Comparison of ENCODE assay signal across 8 cellular contexts in genomic region chr11:64801591-64802369, GRCh38. TPM values are rescaled to one million over a fixed set of nuclear protein-coding genes. Genes with fewer than 3 reads are reported as not detected.
DNase-seq lines count a peak whose midpoint lies in the region; ATAC-seq, FAIRE-seq and TF ChIP-seq lines count a peak whose summit lies in the region.

No MANE protein-coding gene starts in this region.

- no peak for FAIRE-seq in kidney (lab: Jason Lieb, UNC)

- ATAC-seq in activated CD8-positive, alpha-beta T cell treated with anti-CD3 and anti-CD28 coated beads for 36 hours, result no peak

- H3K4me3 Mint-ChIP-seq in T-helper 1 cell treated with Interleukin-12 subunit alpha and Interleukin-12 subunit beta and Interleukin-4 antibody, amounts not matched to agents 30 μg/mL and 1 μg/mL, for 36 hours, result peak overlapping the region; percentile 77
- peak overlapping the region; percentile 79 for H3K4me3 Mint-ChIP-seq in activated CD8-positive, alpha-beta T cell treated with anti-CD3 and anti-CD28 coated beads for 36 hours

- DNase-seq in T-helper 1 cell (no peak), kidney (peak; percentile 75), suprapubic skin (ENCODE audit: low spot score in 2 of 2) (peak in 1 of 2 donors; percentile 68), NCI-H146 (lab: John Stamatoyannopoulos, UW) (no peak), GM03348 (ENCODE audit: low spot score) (no peak), hippocampal formation (lab: John Stamatoyannopoulos, UW) (no peak)
- no peak for DNase-seq in activated CD8-positive, alpha-beta T cell treated with anti-CD3 and anti-CD28 coated beads for 36 hours

- TF ChIP-seq CTCF in activated CD8-positive, alpha-beta T cell treated with anti-CD3 and anti-CD28 coated beads for 36 hours (IDR thresholded peaks at IDR 0.05), result no peak
- TF ChIP-seq CTCF in kidney (IDR thresholded peaks at IDR 0.05; ENCODE audit: borderline replicate concordance, extremely low read depth, insufficient read depth), result no peak
- no peak for TF ChIP-seq CTCF in suprapubic skin (IDR thresholded peaks at IDR 0.05)

- no peaks in the 10 kb centered on the region for H3K9me3 Mint-ChIP-seq in T-helper 1 cell treated with Interleukin-12 subunit alpha and Interleukin-12 subunit beta and Interleukin-4 antibody, amounts not matched to agents 30 μg/mL and 1 μg/mL, for 36 hours
- H3K9me3 Mint-ChIP-seq in activated CD8-positive, alpha-beta T cell treated with anti-CD3 and anti-CD28 coated beads for 36 hours, result no peaks in the 10 kb centered on the region

- 59% methylated on average over 11 of the region's 13 CpGs for WGBS in suprapubic skin

- peaks cover 13% of the 10 kb centered on the region for H3K4me1 Mint-ChIP-seq in T-helper 1 cell treated with Interleukin-12 subunit alpha and Interleukin-12 subunit beta and Interleukin-4 antibody, amounts not matched to agents 30 μg/mL and 1 μg/mL, for 36 hours (ENCODE audit: low read depth)
- peaks cover 28% of the 10 kb centered on the region for H3K4me1 Mint-ChIP-seq in activated CD8-positive, alpha-beta T cell treated with anti-CD3 and anti-CD28 coated beads for 36 hours (ENCODE audit: low read depth)

- intact Hi-C loops in activated CD8-positive, alpha-beta T cell treated with anti-CD3 and anti-CD28 coated beads for 36 hours (cut with micrococcal nuclease), result no loop called here
- intact Hi-C loops in kidney (cut with DNase I), result no loop called here

- no peaks in the 10 kb centered on the region for H3K9me3 ChIP-seq in kidney (ENCODE audit: control insufficient read depth in 1 of 2, low read length in 2 of 2)
- no peaks in the 10 kb centered on the region for H3K9me3 ChIP-seq in suprapubic skin

- H3K36me3 Mint-ChIP-seq in T-helper 1 cell treated with Interleukin-12 subunit alpha and Interleukin-12 subunit beta and Interleukin-4 antibody, amounts not matched to agents 30 μg/mL and 1 μg/mL, for 36 hours (ENCODE audit: low read depth), result peaks cover 11% of the 10 kb centered on the region
- peaks cover 12% of the 10 kb centered on the region for H3K36me3 Mint-ChIP-seq in activated CD8-positive, alpha-beta T cell treated with anti-CD3 and anti-CD28 coated beads for 36 hours (ENCODE audit: low read depth)

- H3K27ac Mint-ChIP-seq in T-helper 1 cell treated with Interleukin-12 subunit alpha and Interleukin-12 subunit beta and Interleukin-4 antibody, amounts not matched to agents 30 μg/mL and 1 μg/mL, for 36 hours, result peak overlapping the region; percentile 52
- peak overlapping the region; percentile 83 for H3K27ac Mint-ChIP-seq in activated CD8-positive, alpha-beta T cell treated with anti-CD3 and anti-CD28 coated beads for 36 hours

- peaks cover 3 to 6% of the 10 kb centered on the region in 2 donors for H3K36me3 ChIP-seq in kidney (ENCODE audit: control insufficient read depth in 1 of 2, insufficient read depth in 2 of 2, low read length in 2 of 2)
- peaks cover 17% of the 10 kb centered on the region for H3K36me3 ChIP-seq in suprapubic skin

- H3K4me3 ChIP-seq in kidney (ENCODE audit: low read length in 2 of 2), result peak overlapping the region in 1 of 2 donors; percentile 52
- H3K4me3 ChIP-seq in suprapubic skin, result peak overlapping the region; percentile 66

- no peak for TF ChIP-seq EP300 in suprapubic skin (IDR thresholded peaks at IDR 0.05)

- CTCF ChIA-PET in activated CD8-positive, alpha-beta T cell treated with anti-CD3 and anti-CD28 coated beads for 36 hours (lab: Charles Lee), result interaction anchor here (4.5 kb wide), 1 partner anchor 14 kb away, joined by 17 read pairs; no protein-coding TSS in a partner anchor

- H3K27me3 Mint-ChIP-seq in T-helper 1 cell treated with Interleukin-12 subunit alpha and Interleukin-12 subunit beta and Interleukin-4 antibody, amounts not matched to agents 30 μg/mL and 1 μg/mL, for 36 hours (ENCODE audit: low read depth), result no peaks in the 10 kb centered on the region
- H3K27me3 Mint-ChIP-seq in activated CD8-positive, alpha-beta T cell treated with anti-CD3 and anti-CD28 coated beads for 36 hours, result no peaks in the 10 kb centered on the region

- H3K4me1 ChIP-seq in kidney (ENCODE audit: control insufficient read depth in 1 of 2, insufficient read depth in 1 of 2, low read depth in 1 of 2, low read length in 2 of 2), result peaks cover 9 to 12% of the 10 kb centered on the region in 2 donors
- peaks cover 26% of the 10 kb centered on the region for H3K4me1 ChIP-seq in suprapubic skin

- POLR2A ChIA-PET in activated CD8-positive, alpha-beta T cell treated with anti-CD3 and anti-CD28 coated beads for 36 hours (lab: Charles Lee), result interaction anchor here (0.6 to 2.6 kb wide), 5 partner anchors 9 to 27 kb away, joined by 3 to 7 read pairs (median 3); partner anchors contain the start of gene MEN1

- no peaks in the 10 kb centered on the region for H3K27me3 ChIP-seq in suprapubic skin

- peak overlapping the region in 1 of 2 donors; percentile 12 for H3K9ac ChIP-seq in kidney (ENCODE audit: low read length in 2 of 2)

- peak overlapping the region in 1 of 2 donors; percentile 42 for H3K27ac ChIP-seq in kidney (ENCODE audit: low read depth in 2 of 2, low read length in 2 of 2)
- H3K27ac ChIP-seq in suprapubic skin, result no peak overlapping the region

- no peak for TF ChIP-seq POLR2A in suprapubic skin (IDR thresholded peaks at IDR 0.05)

RNA-seq across cellular contexts. Expression of gene MAP4K2, which starts 1.2 kb away (rescaled TPM):
- total RNA-seq in activated CD8-positive, alpha-beta T cell treated with anti-CD3 and anti-CD28 coated beads for 36 hours, result 10 to 100 TPM; 56.4 to 58.0 TPM
- total RNA-seq in kidney (12.5 TPM), suprapubic skin (10 to 100 TPM; 13.6 to 20.4 (median 15.3) TPM)
- 15.4 TPM for polyA plus RNA-seq in kidney (ENCODE audit: insufficient read depth, low read depth, low replicate concordance)

RNA-seq across cellular contexts. Expression of gene MEN1, which starts 8.6 kb away (rescaled TPM):
- 10 to 100 TPM; 25.8 to 29.0 TPM for total RNA-seq in activated CD8-positive, alpha-beta T cell treated with anti-CD3 and anti-CD28 coated beads for 36 hours
- total RNA-seq in kidney (20.9 TPM), suprapubic skin (10 to 100 TPM; 26.9 to 46.6 (median 36.1) TPM)
- 24.0 TPM for polyA plus RNA-seq in kidney (ENCODE audit: insufficient read depth, low read depth, low replicate concordance)

RNA-seq across cellular contexts. Expression of gene SF1, which starts 23.4 kb away (rescaled TPM):
- total RNA-seq in activated CD8-positive, alpha-beta T cell treated with anti-CD3 and anti-CD28 coated beads for 36 hours, result 100 to 1,000 TPM; 325 to 342 TPM
- total RNA-seq in kidney (320 TPM), suprapubic skin (100 to 1,000 TPM; 270 to 559 (median 373) TPM)
- polyA plus RNA-seq in kidney (ENCODE audit: insufficient read depth, low read depth, low replicate concordance), result 87.5 TPM

RNA-seq across cellular contexts. Expression of gene PYGM, which starts 42.0 kb away (rescaled TPM):
- 1 to 10 TPM; 1.2 to 3.3 TPM for total RNA-seq in activated CD8-positive, alpha-beta T cell treated with anti-CD3 and anti-CD28 coated beads for 36 hours
- 8.6 TPM for total RNA-seq in kidney
- polyA plus RNA-seq in kidney (ENCODE audit: insufficient read depth, low read depth, low replicate concordance), result 2.5 TPM
- total RNA-seq in suprapubic skin, result 1 to 10 TPM; 1.1 to 2.7 (median 1.2) TPM

RNA-seq across cellular contexts. Expression of gene CDC42BPG, which starts 42.7 kb away (rescaled TPM):
- under 1 TPM; 0.31 to 0.61 TPM for total RNA-seq in activated CD8-positive, alpha-beta T cell treated with anti-CD3 and anti-CD28 coated beads for 36 hours
- total RNA-seq in kidney (20.7 TPM), suprapubic skin (10 to 100 TPM; 42.2 to 64.9 (median 61.1) TPM)
- 4.5 TPM for polyA plus RNA-seq in kidney (ENCODE audit: insufficient read depth, low read depth, low replicate concordance)
